22 cellular contexts compared by ENCODE assay signal in the genomic region with DNA sequence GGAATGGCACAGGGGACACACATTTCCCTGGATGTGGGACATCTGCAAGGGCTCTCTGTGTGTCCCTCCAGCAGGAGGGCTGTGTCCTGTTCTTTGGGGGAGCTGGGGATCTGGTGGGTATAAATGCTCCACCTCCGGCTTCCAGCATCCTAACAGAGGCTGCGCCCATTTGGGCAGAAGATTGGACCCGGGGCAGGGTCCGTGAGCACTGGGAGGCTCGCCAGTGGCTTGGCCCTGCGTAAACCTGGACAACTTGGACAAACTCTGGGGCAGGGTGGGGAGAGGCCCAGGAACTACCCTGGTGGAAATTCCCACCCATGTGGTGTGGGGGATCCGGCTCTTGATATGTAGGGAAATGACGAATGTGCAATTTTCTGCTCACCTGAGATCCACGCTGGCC.
A peak's percentile ranks its signal among the peaks of the same experiment; 100 is the strongest.
DNase-seq lines count a peak whose midpoint lies in the region; ATAC-seq, FAIRE-seq and TF ChIP-seq lines count a peak whose summit lies in the region.
"Had no signal": no experiment of that assay in that cellular context is flagged by ENCODE, and none has a peak within 500 bp of the region (broad histone marks: within the 10 kb centered on the region; RNA-seq: fewer than 3 reads in every experiment).

No MANE protein-coding gene starts in this region.

- intact Hi-C loops in right lobe of liver (cut with DNase I), result no loop called here
- intact Hi-C loops in gastrocnemius medialis (cut with DNase I; ENCODE audit: low total_unique reads), result loop anchor here (2.0 kb wide), 1 partner anchor 417 kb away; no protein-coding TSS in a partner anchor
- intact Hi-C loops in PC-9 (cut with micrococcal nuclease; ENCODE audit: unreplicated experiment), result no loop called here

- POLR2A ChIA-PET in PC-9 (lab: Charles Lee; ENCODE audit: unreplicated experiment), result no interaction called here

- WGBS in right lobe of liver (ENCODE audit: insufficient coverage, low coverage, low lambda C conversion rate, missing lambda C conversion rate), result 54% methylated on average over 8 of the region's 9 CpGs

- H3K27me3 Mint-ChIP-seq in brain, result no peaks in the 10 kb centered on the region
- H3K27me3 Mint-ChIP-seq: activated naive CD8-positive, alpha-beta T cell treated with anti-CD3 and anti-CD28 coated beads for 36 hours had no signal

- in situ Hi-C loops in gastrocnemius medialis (cut with MboI; ENCODE audit: low sequenced_read_pairs in 4 of 4), result no loop called here

- H3K4me2 ChIP-seq in PC-9, result no peak overlapping the region
- H3K4me2 ChIP-seq: KMS-11 had no signal

- H3K36me3 ChIP-seq in right lobe of liver (no peaks in the 10 kb centered on the region), gastrocnemius medialis (no peaks in the 10 kb centered on the region), PC-9 (ENCODE audit: low read depth) (no peaks in the 10 kb centered on the region)
- H3K36me3 ChIP-seq: uterus had no signal

- no peaks in the 10 kb centered on the region for H3K27me3 ChIP-seq in right lobe of liver
- no peaks in the 10 kb centered on the region for H3K27me3 ChIP-seq in gastrocnemius medialis
- H3K27me3 ChIP-seq in PC-9 (ENCODE audit: insufficient read depth, low read depth), result peaks cover 91% of the 10 kb centered on the region
- H3K27me3 ChIP-seq: uterus had no signal

- no peak overlapping the region for H2AFZ ChIP-seq in PC-9

- no peak for TF ChIP-seq POLR2A in right lobe of liver (IDR thresholded peaks at IDR 0.05)
- no peak for TF ChIP-seq POLR2A in gastrocnemius medialis (IDR thresholded peaks at IDR 0.05)

- BruUV-seq in PC-9 (replicated peaks; lab: Mats Ljungman, UMichigan), result no TSS peak

- no peak overlapping the region for H3K4me3 Mint-ChIP-seq in brain
- H3K4me3 Mint-ChIP-seq: activated CD8-positive, alpha-beta T cell treated with anti-CD3 and anti-CD28 coated beads, Interleukin-2, amount 10 ng/mL, durations not matched to agents 7 days and 5 days; activated naive CD8-positive, alpha-beta T cell treated with anti-CD3 and anti-CD28 coated beads for 36 hours; CD14-positive monocyte; T-helper 17 cell had no signal

- peaks cover 4% of the 10 kb centered on the region; the same call in 1 of the 2 replicates for H4K20me1 ChIP-seq in PC-9 (ENCODE audit: insufficient read depth)

- no peaks in the 10 kb centered on the region for H3K9me2 ChIP-seq in PC-9 (ENCODE audit: insufficient read depth)

- no peaks in the 10 kb centered on the region for H3F3A ChIP-seq in PC-9 (ENCODE audit: insufficient read depth, low read depth)

- peaks cover 0 to 5% (median 0%) of the 10 kb centered on the region in 5 experiments for H3K9me3 Mint-ChIP-seq in brain
- H3K9me3 Mint-ChIP-seq: activated naive CD8-positive, alpha-beta T cell treated with anti-CD3 and anti-CD28 coated beads for 36 hours had no signal

- TF ChIP-seq CTCF in VCaP (conservative IDR thresholded peaks at IDR 0.05), result no peak
- no peak for TF ChIP-seq CTCF in brain (conservative IDR thresholded peaks at IDR 0.05)
- TF ChIP-seq CTCF in right lobe of liver (IDR thresholded peaks at IDR 0.05), result no peak
- TF ChIP-seq CTCF in gastrocnemius medialis (IDR thresholded peaks at IDR 0.05 in 4 of 5, conservative IDR thresholded peaks at IDR 0.05 in 1 of 5), result no peak
- no peak for TF ChIP-seq CTCF in PC-9 (conservative IDR thresholded peaks at IDR 0.05)

- H3K9me3 ChIP-seq in right lobe of liver (no peaks in the 10 kb centered on the region), gastrocnemius medialis (no peaks in the 10 kb centered on the region), PC-9 (ENCODE audit: insufficient read depth, low read depth) (no peaks in the 10 kb centered on the region)
- H3K9me3 ChIP-seq: uterus had no signal

- H3K27ac ChIP-seq in VCaP, result peak overlapping the region; percentile 82
- peak overlapping the region in 2 of 3 donors; percentile 17 to 77 for H3K27ac ChIP-seq in right lobe of liver
- peak overlapping the region; percentile 64 to 90 (median 78) for H3K27ac ChIP-seq in gastrocnemius medialis
- no peak overlapping the region for H3K27ac ChIP-seq in PC-9
- H3K27ac ChIP-seq: KMS-11, uterus had no signal

- peak overlapping the region; percentile 50 to 94 (median 79) for H3K27ac Mint-ChIP-seq in brain
- H3K27ac Mint-ChIP-seq: activated naive CD8-positive, alpha-beta T cell treated with anti-CD3 and anti-CD28 coated beads for 36 hours; CD14-positive monocyte; T-helper 17 cell had no signal

- no peaks in the 10 kb centered on the region for H3K79me2 ChIP-seq in PC-9 (ENCODE audit: low read depth)

- peaks cover 41% of the 10 kb centered on the region for H3K4me1 Mint-ChIP-seq in brain
- H3K4me1 Mint-ChIP-seq: CD14-positive monocyte had no signal

- ATAC-seq in right lobe of liver (peak; percentile 72 to 90 (median 88)), gastrocnemius medialis (no peak)
- ATAC-seq: activated CD8-positive, alpha-beta T cell treated with anti-CD3 and anti-CD28 coated beads, Interleukin-2, amount 10 ng/mL, durations not matched to agents 7 days and 5 days; SK-N-SH treated with all-trans-retinoic acid at 6 μM for 48 hours; T-helper 17 cell had no signal

- H3K4me3 ChIP-seq in right lobe of liver, result no peak overlapping the region
- H3K4me3 ChIP-seq in gastrocnemius medialis, result no peak overlapping the region
- no peak overlapping the region for H3K4me3 ChIP-seq in PC-9
- H3K4me3 ChIP-seq: uterus had no signal

- CTCF ChIA-PET in PC-9 (lab: Charles Lee), result no interaction called here

- H3K36me3 Mint-ChIP-seq in brain, result no peaks in the 10 kb centered on the region
- H3K36me3 Mint-ChIP-seq: activated naive CD8-positive, alpha-beta T cell treated with anti-CD3 and anti-CD28 coated beads for 36 hours; CD14-positive monocyte had no signal

- peaks cover 0 to 29% (median 15%) of the 10 kb centered on the region in 4 donors for H3K4me1 ChIP-seq in right lobe of liver
- peaks cover 18 to 24% of the 10 kb centered on the region in 2 donors for H3K4me1 ChIP-seq in gastrocnemius medialis
- H3K4me1 ChIP-seq in PC-9 (replicated peaks; ENCODE audit: insufficient read depth), result no peaks in the 10 kb centered on the region
- H3K4me1 ChIP-seq: uterus had no signal

- DNase-seq in right lobe of liver, result peak in 2 of 3 donors; percentile 86
- DNase-seq in gastrocnemius medialis, result no peak
- no peak for DNase-seq in 8988T
- DNase-seq in PC-9, result no peak
- DNase-seq in GM19239 (ENCODE audit: insufficient read length, low spot score), result no peak
- DNase-seq: activated CD8-positive, alpha-beta T cell treated with anti-CD3 and anti-CD28 coated beads, Interleukin-2, amount 10 ng/mL, durations not matched to agents 7 days and 5 days; activated effector memory CD4-positive, alpha-beta T cell treated with Interleukin-2 at 50 U/mL for 16 hours; activated naive CD8-positive, alpha-beta T cell treated with anti-CD3 and anti-CD28 coated beads for 36 hours; activated T-cell treated with anti-CD3 and anti-CD28 coated beads for 4 hours; cerebellar nuclear complex; NCI-H1436; RPMI8226; stimulated activated CD4-positive, alpha-beta T cell treated with anti-CD3 and anti-CD28 coated beads, Interleukin-2, amount 100 ng/mL, for 48 hours; T-helper 17 cell; uterus had no signal

- no peak for FAIRE-seq in GM19239 (lab: Jason Lieb, UNC)
- FAIRE-seq: endothelial cell of umbilical vein, HTR-8/SVneo had no signal

Comparison
In these comparisons a context has a peak if more than half of its experiments do, and no peak if none do; other contexts are left out.
1. ATAC-seq: peak in right lobe of liver (4 of 4); none in gastrocnemius medialis (0 of 2).
2. DNase-seq: peak in right lobe of liver (2 of 3); none in gastrocnemius medialis (0 of 2), 8988T (single experiment), PC-9 (0 of 2) and GM19239 (single experiment).